ENCODE assay signal across 8 cellular contexts in the genomic region with DNA sequence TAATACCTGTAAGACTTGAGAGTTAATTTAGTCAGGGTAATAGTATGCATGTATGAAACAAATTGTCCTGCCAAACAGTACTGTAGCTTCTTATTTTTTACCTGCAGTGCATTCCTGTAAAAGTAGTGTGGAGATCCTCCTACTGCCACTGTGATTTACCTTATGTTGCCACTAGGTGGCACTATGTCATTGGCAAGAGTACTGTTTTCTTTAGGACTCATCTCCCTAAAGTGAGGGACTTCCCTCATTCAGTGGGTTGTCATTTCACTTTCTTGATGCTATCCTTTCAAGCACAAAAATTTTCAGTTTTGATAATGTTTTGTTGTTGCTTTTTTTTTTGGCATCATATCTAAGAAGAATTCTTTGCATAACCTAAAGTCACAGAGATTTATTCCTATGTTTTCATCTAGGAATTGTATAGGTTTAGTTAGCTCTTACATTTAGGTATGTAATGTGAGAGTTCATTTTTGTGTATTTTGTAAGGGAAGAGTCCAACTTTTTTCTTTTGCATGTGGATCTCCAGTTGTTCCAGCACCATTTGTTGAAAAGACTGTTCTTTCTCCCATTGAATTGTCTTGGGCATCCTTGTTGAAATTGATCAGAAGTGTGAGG.
DNase-seq lines count a peak whose midpoint lies in the region; ATAC-seq and TF ChIP-seq lines count a peak whose summit lies in the region.

No MANE protein-coding gene starts in this region.

- no peaks in the 10 kb centered on the region for H3K27me3 ChIP-seq in NT2/D1 (ENCODE audit: insufficient read depth, insufficient read length)
- H3K27me3 ChIP-seq in ovary = no peaks in the 10 kb centered on the region
- no peaks in the 10 kb centered on the region for H3K27me3 ChIP-seq in aorta (ENCODE audit: control insufficient read depth in 1 of 2, insufficient read depth in 2 of 2, low read length in 1 of 2)

- no peak overlapping the region for H3K4me3 ChIP-seq in NT2/D1 (ENCODE audit: insufficient read length, low read depth)
- no peak overlapping the region for H3K4me3 ChIP-seq in foreskin fibroblast (ENCODE audit: low read depth in 1 of 2, low read length in 2 of 2)
- H3K4me3 ChIP-seq in ovary = no peak overlapping the region
- H3K4me3 ChIP-seq in aorta (ENCODE audit: low read length in 2 of 2) = no peak overlapping the region

- intact Hi-C loops in ovary (cut with DNase I) (loop anchor here in 2 of 4 donors (10.0 kb wide), 3 partner anchors 129 to 349 kb away; no protein-coding TSS in a partner anchor), aorta (cut with DNase I) (loop anchor here in 1 of 2 donors (10.0 kb wide), 2 partner anchors 239 to 349 kb away; no protein-coding TSS in a partner anchor)

- ATAC-seq in GM19372 (IDR thresholded peaks at IDR 0.05; ENCODE audit: low read depth, unreplicated experiment) (peak; percentile 72), aorta (ENCODE audit: low FRiP score) (peak; percentile 91)

- peaks cover 8% of the 10 kb centered on the region for H3K36me3 ChIP-seq in NT2/D1 (ENCODE audit: insufficient read depth, insufficient read length, low read length)
- H3K36me3 ChIP-seq in ovary = no peaks in the 10 kb centered on the region
- no peaks in the 10 kb centered on the region for H3K36me3 ChIP-seq in aorta (ENCODE audit: control insufficient read depth in 1 of 2, insufficient read depth in 2 of 2, low read length in 1 of 2)

- H3K9ac ChIP-seq in NT2/D1 (ENCODE audit: insufficient read length, low read depth) = no peak overlapping the region

- H3K4me1 ChIP-seq in NT2/D1 (ENCODE audit: insufficient read depth, insufficient read length) (no peaks in the 10 kb centered on the region), ovary (ENCODE audit: insufficient read depth) (no peaks in the 10 kb centered on the region), aorta (ENCODE audit: control insufficient read depth in 1 of 2, insufficient read depth in 2 of 2, low read length in 2 of 2) (no peaks in the 10 kb centered on the region)

- DNase-seq in COR-L47 (lab: John Stamatoyannopoulos, UW) = peak; percentile 47
- peak; percentile 72 for DNase-seq in HS-27A (ENCODE audit: low read depth)
- DNase-seq in NT2/D1 (ENCODE audit: low read depth, low spot score) = peak; percentile 74
- peak; percentile 23 for DNase-seq in activated T-helper 1 cell treated with Interleukin-2 at 50 U/mL for 16 hours (ENCODE audit: low read depth)
- peak; percentile 68 to 75 for DNase-seq in foreskin fibroblast
- peak in 3 of 5 donors; percentile 23 to 72 (median 36) for DNase-seq in ovary
- no peak for DNase-seq in aorta

- TF ChIP-seq POLR2A in ovary (IDR thresholded peaks at IDR 0.05) = no peak

- no peak overlapping the region for H3K27ac ChIP-seq in ovary
- H3K27ac ChIP-seq in aorta (ENCODE audit: low read depth in 1 of 2, low read length in 2 of 2) = no peak overlapping the region

- no peaks in the 10 kb centered on the region for H3K9me3 ChIP-seq in NT2/D1 (ENCODE audit: insufficient read depth, low read length)
- no peaks in the 10 kb centered on the region for H3K9me3 ChIP-seq in ovary
- no peaks in the 10 kb centered on the region for H3K9me3 ChIP-seq in aorta (ENCODE audit: control insufficient read depth, low read length)

- TF ChIP-seq EP300 in ovary (IDR thresholded peaks at IDR 0.05) = no peak

- TF ChIP-seq CTCF in foreskin fibroblast (IDR thresholded peaks at IDR 0.05; ENCODE audit: low read depth, low read length) = peak; percentile 62
- peak; percentile 61 to 74 (median 67) for TF ChIP-seq CTCF in ovary (IDR thresholded peaks at IDR 0.05)

Comparison
In these comparisons a context has a peak if more than half of its experiments do, and no peak if none do; other contexts are left out.
1. DNase-seq: peak in COR-L47 (single experiment), HS-27A (single experiment), NT2/D1 (single experiment), activated T-helper 1 cell treated with Interleukin-2 at 50 U/mL for 16 hours (single experiment), foreskin fibroblast (2 of 2) and ovary (3 of 5); none in aorta (0 of 2).